In the genomic region with DNA sequence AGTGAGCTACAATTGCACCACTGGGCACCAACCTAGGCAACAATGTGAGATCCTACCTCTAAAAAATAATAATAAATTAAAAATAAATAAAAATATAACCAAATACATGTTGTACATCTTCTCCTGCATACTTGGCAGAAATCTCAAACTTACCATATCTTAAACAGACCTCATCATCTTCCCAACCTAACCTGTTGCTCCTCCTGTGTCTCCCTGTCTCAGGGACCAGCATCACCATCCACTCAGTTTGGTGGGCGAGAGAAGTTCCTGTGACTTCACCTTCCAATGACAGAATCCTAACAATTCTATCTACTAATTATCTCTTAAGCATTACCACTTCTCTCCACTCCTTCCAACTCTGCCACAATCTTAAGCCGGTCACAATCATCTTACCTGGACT, we compare ENCODE assay signal across 15 cellular contexts. TPM values are rescaled to one million over a fixed set of nuclear protein-coding genes. Genes with fewer than 3 reads are reported as not detected.
A peak's percentile ranks its signal among the peaks of the same experiment; 100 is the strongest.
DNase-seq lines count a peak whose midpoint lies in the region; ATAC-seq and TF ChIP-seq lines count a peak whose summit lies in the region.
"Had no signal": no experiment of that assay in that cellular context is flagged by ENCODE, and none has a peak within 500 bp of the region (broad histone marks: within the 10 kb centered on the region; RNA-seq: fewer than 3 reads in every experiment).

No MANE protein-coding gene starts in this region.

- peaks cover 26% of the 10 kb centered on the region for H3K36me3 Mint-ChIP-seq in MCF 10A (ENCODE audit: insufficient read depth, unreplicated experiment)
- H3K36me3 Mint-ChIP-seq in central memory CD8-positive, alpha-beta T cell (ENCODE audit: insufficient read depth), result peaks cover 42% of the 10 kb centered on the region
- H3K36me3 Mint-ChIP-seq in stimulated activated effector memory CD8-positive, alpha-beta T cell treated with anti-CD3 and anti-CD28 coated beads, Interleukin-12 subunit alpha, Interleukin-12 subunit beta, amount 100 ng/mL, for 72 hours, result peaks cover 42% of the 10 kb centered on the region

- H3K4me1 ChIP-seq in breast epithelium (peaks cover 0 to 11% of the 10 kb centered on the region in 2 donors), left lung (peaks cover 12 to 59% of the 10 kb centered on the region in 2 donors)

- H3K9me3 ChIP-seq in breast epithelium (no peaks in the 10 kb centered on the region), left lung (no peaks in the 10 kb centered on the region)
- H3K9me3 ChIP-seq: mucosa of descending colon had no signal

- no peaks in the 10 kb centered on the region for H3K27me3 Mint-ChIP-seq in MCF 10A (ENCODE audit: insufficient read depth, unreplicated experiment)
- no peaks in the 10 kb centered on the region for H3K27me3 Mint-ChIP-seq in central memory CD8-positive, alpha-beta T cell

- H3K4me3 ChIP-seq in breast epithelium (no peak overlapping the region), NB4 (ENCODE audit: low read depth, low read length) (peak overlapping the region; percentile 16), left lung (no peak overlapping the region)
- H3K4me3 ChIP-seq: mucosa of descending colon had no signal

- BruUV-seq in MCF 10A (replicated peaks; lab: Mats Ljungman, UMichigan), result no TSS peak

- TF ChIP-seq CTCF in MCF 10A (IDR thresholded peaks at IDR 0.05; ENCODE audit: unreplicated experiment), result no peak
- TF ChIP-seq CTCF in breast epithelium (IDR thresholded peaks at IDR 0.05), result no peak
- no peak for TF ChIP-seq CTCF in NB4 (IDR thresholded peaks at IDR 0.05; ENCODE audit: low read depth, low read length)
- TF ChIP-seq CTCF in left lung (IDR thresholded peaks at IDR 0.05), result no peak

- CTCF ChIA-PET in MCF 10A (lab: Yijun Ruan, JAX), result interaction anchor here (0.6 kb wide), 1 partner anchor 295 kb away, joined by 3 read pairs; no protein-coding TSS in a partner anchor

- no peaks in the 10 kb centered on the region for H3K9me3 Mint-ChIP-seq in MCF 10A (ENCODE audit: unreplicated experiment)
- H3K9me3 Mint-ChIP-seq in central memory CD8-positive, alpha-beta T cell, result no peaks in the 10 kb centered on the region
- no peaks in the 10 kb centered on the region for H3K9me3 Mint-ChIP-seq in stimulated activated effector memory CD8-positive, alpha-beta T cell treated with anti-CD3 and anti-CD28 coated beads, Interleukin-12 subunit alpha, Interleukin-12 subunit beta, amount 100 ng/mL, for 72 hours

- H3K27ac ChIP-seq in breast epithelium, result no peak overlapping the region
- H3K27ac ChIP-seq in left lung, result no peak overlapping the region

- peaks cover 20% of the 10 kb centered on the region for H3K4me1 Mint-ChIP-seq in MCF 10A (ENCODE audit: insufficient read depth, unreplicated experiment)
- H3K4me1 Mint-ChIP-seq in central memory CD8-positive, alpha-beta T cell, result peaks cover 68% of the 10 kb centered on the region
- H3K4me1 Mint-ChIP-seq in stimulated activated effector memory CD8-positive, alpha-beta T cell treated with anti-CD3 and anti-CD28 coated beads, Interleukin-12 subunit alpha, Interleukin-12 subunit beta, amount 100 ng/mL, for 72 hours, result peaks cover 40% of the 10 kb centered on the region

- TF ChIP-seq POLR2A in breast epithelium (IDR thresholded peaks at IDR 0.05), result no peak
- no peak for TF ChIP-seq POLR2A in NB4 (IDR thresholded peaks at IDR 0.05; ENCODE audit: extremely low read depth, insufficient read length)

- POLR2A ChIA-PET in MCF 10A (lab: Yijun Ruan, JAX), result interaction anchor here (0.5 to 1.8 kb wide), 2 partner anchors 150 to 1682 kb away, joined by 3 to 6 read pairs; a partner anchor contains a TSS

- H3K4me3 Mint-ChIP-seq in MCF 10A (ENCODE audit: unreplicated experiment), result no peak overlapping the region
- peak overlapping the region; percentile 8 for H3K4me3 Mint-ChIP-seq in central memory CD8-positive, alpha-beta T cell
- H3K4me3 Mint-ChIP-seq in stimulated activated effector memory CD8-positive, alpha-beta T cell treated with anti-CD3 and anti-CD28 coated beads, Interleukin-12 subunit alpha, Interleukin-12 subunit beta, amount 100 ng/mL, for 72 hours, result peak overlapping the region; percentile 5

- H3K27me3 ChIP-seq in breast epithelium (no peaks in the 10 kb centered on the region), left lung (no peaks in the 10 kb centered on the region)

- peak overlapping the region; percentile 73 for H3K27ac Mint-ChIP-seq in MCF 10A (ENCODE audit: low read depth, unreplicated experiment)
- H3K27ac Mint-ChIP-seq in central memory CD8-positive, alpha-beta T cell (ENCODE audit: low read depth), result peak overlapping the region; percentile 10
- H3K27ac Mint-ChIP-seq in stimulated activated effector memory CD8-positive, alpha-beta T cell treated with anti-CD3 and anti-CD28 coated beads, Interleukin-12 subunit alpha, Interleukin-12 subunit beta, amount 100 ng/mL, for 72 hours, result peak overlapping the region; percentile 1

- H3K36me3 ChIP-seq in breast epithelium (no peaks in the 10 kb centered on the region), left lung (peaks cover 0 to 5% of the 10 kb centered on the region in 2 donors)

- no peak for DNase-seq in MCF 10A (ENCODE audit: unreplicated experiment)
- DNase-seq in breast epithelium (ENCODE audit: low spot score in 2 of 2), result no peak
- no peak for DNase-seq in NB4 (ENCODE audit: low read depth)
- no peak for DNase-seq in central memory CD8-positive, alpha-beta T cell (ENCODE audit: low spot score in 2 of 2)
- DNase-seq in stimulated activated effector memory CD8-positive, alpha-beta T cell treated with anti-CD3 and anti-CD28 coated beads, Interleukin-12 subunit alpha, Interleukin-12 subunit beta, amount 100 ng/mL, for 72 hours (ENCODE audit: low spot score in 2 of 2), result no peak
- DNase-seq in NCI-H2196 treated with DMSO at 0.1 percent for 48 hours (lab: John Stamatoyannopoulos, UW; ENCODE audit: unreplicated experiment), result no peak
- no peak for DNase-seq in left lung
- DNase-seq: activated naive CD4-positive, alpha-beta T cell; DMS153; hippocampal formation; mucosa of descending colon; NCI-H187 treated with DMSO at 0.1 percent for 48 hours; NCI-H524; posterior cingulate gyrus had no signal

- ATAC-seq in central memory CD8-positive, alpha-beta T cell (replicated peaks; ENCODE audit: extremely low read depth, poor library complexity, severe bottlenecking), result no peak
- no peak for ATAC-seq in stimulated activated effector memory CD8-positive, alpha-beta T cell treated with anti-CD3 and anti-CD28 coated beads, Interleukin-12 subunit alpha, Interleukin-12 subunit beta, amount 100 ng/mL, for 72 hours
- ATAC-seq in GM19397 (IDR thresholded peaks at IDR 0.05; ENCODE audit: unreplicated experiment) (no peak), left lung (no peak)
- ATAC-seq: mucosa of descending colon had no signal

- intact Hi-C loops in MCF 10A (cut with micrococcal nuclease) (no loop called here), breast epithelium (cut with DNase I; ENCODE audit: low total_unique reads) (no loop called here), left lung (cut with DNase I) (no loop called here)

RNA-seq across cellular contexts. Expression of a gene that starts 3.3 kb away (rescaled TPM):
- total RNA-seq in MCF 10A (2022), result 13.9 and 16.2 TPM in 2 replicates
- 10 to 100 TPM; 36.8 to 55.2 (median 38.7) TPM for total RNA-seq in breast epithelium
- 10 to 100 TPM; 24.8 to 27.9 TPM for total RNA-seq in left lung

Comparison
In these comparisons a context has a peak if more than half of its experiments do, and no peak if none do; other contexts are left out.
1. H3K27ac Mint-ChIP-seq: peak in every context shown above with its lines; median percentile 73 in MCF 10A; 10 in central memory CD8-positive, alpha-beta T cell; 1 in stimulated activated effector memory CD8-positive, alpha-beta T cell treated with anti-CD3 and anti-CD28 coated beads, Interleukin-12 subunit alpha, Interleukin-12 subunit beta, amount 100 ng/mL, for 72 hours.